ENCODE assay signal across 1 cellular context in genomic region chr3:95460274-95460673, GRCh38.
TF ChIP-seq lines count a peak whose summit lies in the region.

No MANE protein-coding gene starts in this region.

TF ChIP-seq in GM23338, 12 proteins besides CTCF, POLR2A, EP300 and RAD21 (continued from another document):
- TF ChIP-seq ZNF462 (CRISPR knock-in tag; IDR thresholded peaks at IDR 0.05) = no peak
